Comparison of ENCODE assay signal across 24 cellular contexts in genomic region chr7:156754222-156754621, GRCh38.
"Had no signal": no experiment of that assay in that cellular context is flagged by ENCODE, and none has a peak within 500 bp of the region (broad histone marks: within the 10 kb centered on the region; RNA-seq: fewer than 3 reads in every experiment).

No MANE protein-coding gene starts in this region.

- H3K27ac ChIP-seq: coronary artery, esophagus squamous epithelium, heart right ventricle, left lung, ovary, psoas muscle, sigmoid colon, thoracic aorta, tibial nerve, upper lobe of left lung had no signal

- DNase-seq: dermis blood vessel endothelial cell; effector memory CD4-positive, alpha-beta T cell; erythroblast; esophagus squamous epithelium; foreskin melanocyte; glutamatergic neuron; heart right ventricle; hippocampal formation; left cardiac atrium; left lung; natural killer cell; occipital lobe; ovary; posterior cingulate gyrus; psoas muscle; right cardiac atrium; sigmoid colon; stimulated activated CD4-positive, alpha-beta T cell treated with anti-CD3 and anti-CD28 coated beads, Interleukin-4, amount 100 ng/mL, for 4 hours; stimulated activated naive B cell treated with anti-CD40 and anti-IgM and Interleukin-4, amounts not matched to agents 10 μg/mL and 1 μg/mL and 100 μg/mL, for 72 hours; upper lobe of left lung had no signal

- H3K27ac Mint-ChIP-seq: natural killer cell; stimulated activated naive B cell treated with anti-CD40 and anti-IgM and Interleukin-4, amounts not matched to agents 10 μg/mL and 1 μg/mL and 100 μg/mL, for 72 hours; stimulated activated naive CD8-positive, alpha-beta T cell treated with anti-CD3 and anti-CD28 coated beads, Interleukin-15, Interleukin-2, amounts not matched to agents 100 ng/mL and 50 ng/mL, for 24 hours had no signal

- H3K4me3 Mint-ChIP-seq: natural killer cell; stimulated activated naive B cell treated with anti-CD40 and anti-IgM and Interleukin-4, amounts not matched to agents 10 μg/mL and 1 μg/mL and 100 μg/mL, for 72 hours; stimulated activated naive CD8-positive, alpha-beta T cell treated with anti-CD3 and anti-CD28 coated beads, Interleukin-15, Interleukin-2, amounts not matched to agents 100 ng/mL and 50 ng/mL, for 24 hours had no signal

- H3K27me3 Mint-ChIP-seq: stimulated activated naive B cell treated with anti-CD40 and anti-IgM and Interleukin-4, amounts not matched to agents 10 μg/mL and 1 μg/mL and 100 μg/mL, for 72 hours; stimulated activated naive CD8-positive, alpha-beta T cell treated with anti-CD3 and anti-CD28 coated beads, Interleukin-15, Interleukin-2, amounts not matched to agents 100 ng/mL and 50 ng/mL, for 24 hours had no signal

- H3K9me3 Mint-ChIP-seq: natural killer cell; stimulated activated naive B cell treated with anti-CD40 and anti-IgM and Interleukin-4, amounts not matched to agents 10 μg/mL and 1 μg/mL and 100 μg/mL, for 72 hours; stimulated activated naive CD8-positive, alpha-beta T cell treated with anti-CD3 and anti-CD28 coated beads, Interleukin-15, Interleukin-2, amounts not matched to agents 100 ng/mL and 50 ng/mL, for 24 hours had no signal

- H3K27me3 ChIP-seq: esophagus squamous epithelium, heart right ventricle, left lung, ovary, sigmoid colon, tibial nerve, upper lobe of left lung had no signal

- H3K4me3 ChIP-seq: coronary artery, esophagus squamous epithelium, heart right ventricle, left lung, ovary, psoas muscle, sigmoid colon, thoracic aorta, tibial nerve, upper lobe of left lung had no signal

- H3K4me1 ChIP-seq: esophagus squamous epithelium, heart right ventricle, left lung, psoas muscle, sigmoid colon, tibial nerve, upper lobe of left lung had no signal

- H3K9me3 ChIP-seq: esophagus squamous epithelium, left lung, ovary, psoas muscle, sigmoid colon, thoracic aorta, tibial nerve, upper lobe of left lung had no signal

- ATAC-seq: heart right ventricle; left cardiac atrium; left lung; natural killer cell; psoas muscle; right cardiac atrium; stimulated activated naive B cell treated with anti-CD40 and anti-IgM and Interleukin-4, amounts not matched to agents 10 μg/mL and 1 μg/mL and 100 μg/mL, for 72 hours had no signal

- H3K4me1 Mint-ChIP-seq: natural killer cell; stimulated activated naive B cell treated with anti-CD40 and anti-IgM and Interleukin-4, amounts not matched to agents 10 μg/mL and 1 μg/mL and 100 μg/mL, for 72 hours had no signal

- H3K36me3 ChIP-seq: ovary, thoracic aorta had no signal
